Comparison of ENCODE assay signal across 10 cellular contexts in genomic region chr3:108134555-108134880, GRCh38. TPM values are rescaled to one million over a fixed set of nuclear protein-coding genes. Genes with fewer than 3 reads are reported as not detected.
DNase-seq lines count a peak whose midpoint lies in the region; ATAC-seq and TF ChIP-seq lines count a peak whose summit lies in the region.
"Had no signal": no experiment of that assay in that cellular context is flagged by ENCODE, and none has a peak within 500 bp of the region (broad histone marks: within the 10 kb centered on the region; RNA-seq: fewer than 3 reads in every experiment).

No MANE protein-coding gene starts in this region.

- H3K36me3 Mint-ChIP-seq in activated T-helper 1 cell treated with anti-CD3 and anti-CD28 coated beads, Interleukin-12 subunit alpha, Interleukin-12 subunit beta, Interleukin-2, Interleukin-4 antibody, amounts not matched to agents 30 ng/mL and 10 ng/mL and 1 ng/mL, durations not matched to agents 14 hours and 24 hours and 36 hours (ENCODE audit: low read depth): peaks cover 71% of the 10 kb centered on the region

- peak overlapping the region; percentile 10 for H3K4me3 Mint-ChIP-seq in activated T-helper 1 cell treated with anti-CD3 and anti-CD28 coated beads, Interleukin-12 subunit alpha, Interleukin-12 subunit beta, Interleukin-2, Interleukin-4 antibody, amounts not matched to agents 30 ng/mL and 10 ng/mL and 1 ng/mL, durations not matched to agents 14 hours and 24 hours and 36 hours

- H3K27me3 ChIP-seq in foreskin keratinocyte: no peaks in the 10 kb centered on the region
- H3K27me3 ChIP-seq: body of pancreas had no signal

- ATAC-seq in GM19395 (IDR thresholded peaks at IDR 0.05; ENCODE audit: unreplicated experiment) (peak; percentile 51), HG03159 (IDR thresholded peaks at IDR 0.05; ENCODE audit: unreplicated experiment) (peak; percentile 43), foreskin keratinocyte (no peak)
- ATAC-seq: body of pancreas had no signal

- no peak overlapping the region for H3K27ac ChIP-seq in foreskin keratinocyte
- H3K27ac ChIP-seq: body of pancreas had no signal

- H3K4me1 ChIP-seq in foreskin keratinocyte: peaks cover 34% of the 10 kb centered on the region

- DNase-seq in CD1c-positive myeloid dendritic cell (ENCODE audit: extremely low spot score): peak; percentile 32
- DNase-seq in activated T-helper 1 cell treated with anti-CD3 and anti-CD28 coated beads, Interleukin-12 subunit alpha, Interleukin-12 subunit beta, Interleukin-2, Interleukin-4 antibody, amounts not matched to agents 30 ng/mL and 10 ng/mL and 1 ng/mL, durations not matched to agents 14 hours and 24 hours and 36 hours (ENCODE audit: low spot score): no peak
- DNase-seq in kidney tubule cell (ENCODE audit: low spot score): no peak
- no peak for DNase-seq in foreskin keratinocyte
- no peak for DNase-seq in NCI-H2196 treated with DMSO at 0.1 percent for 48 hours (lab: John Stamatoyannopoulos, UW; ENCODE audit: unreplicated experiment)
- DNase-seq in HEK293T (ENCODE audit: extremely low spot score): no peak
- DNase-seq: body of pancreas, NCI-H1436 had no signal

- POLR2A ChIA-PET in HEK293T (lab: Yijun Ruan, JAX): no interaction called here

- peak overlapping the region; percentile 96 for H3K27ac Mint-ChIP-seq in activated T-helper 1 cell treated with anti-CD3 and anti-CD28 coated beads, Interleukin-12 subunit alpha, Interleukin-12 subunit beta, Interleukin-2, Interleukin-4 antibody, amounts not matched to agents 30 ng/mL and 10 ng/mL and 1 ng/mL, durations not matched to agents 14 hours and 24 hours and 36 hours

- H3K27me3 Mint-ChIP-seq in activated T-helper 1 cell treated with anti-CD3 and anti-CD28 coated beads, Interleukin-12 subunit alpha, Interleukin-12 subunit beta, Interleukin-2, Interleukin-4 antibody, amounts not matched to agents 30 ng/mL and 10 ng/mL and 1 ng/mL, durations not matched to agents 14 hours and 24 hours and 36 hours (ENCODE audit: insufficient read depth): no peaks in the 10 kb centered on the region

- peaks cover 4% of the 10 kb centered on the region for H3K9me3 Mint-ChIP-seq in activated T-helper 1 cell treated with anti-CD3 and anti-CD28 coated beads, Interleukin-12 subunit alpha, Interleukin-12 subunit beta, Interleukin-2, Interleukin-4 antibody, amounts not matched to agents 30 ng/mL and 10 ng/mL and 1 ng/mL, durations not matched to agents 14 hours and 24 hours and 36 hours

- H3K4me1 Mint-ChIP-seq in activated T-helper 1 cell treated with anti-CD3 and anti-CD28 coated beads, Interleukin-12 subunit alpha, Interleukin-12 subunit beta, Interleukin-2, Interleukin-4 antibody, amounts not matched to agents 30 ng/mL and 10 ng/mL and 1 ng/mL, durations not matched to agents 14 hours and 24 hours and 36 hours (ENCODE audit: low read depth): peaks cover 67% of the 10 kb centered on the region

- intact Hi-C loops in activated T-helper 1 cell treated with anti-CD3 and anti-CD28 coated beads, Interleukin-12 subunit alpha, Interleukin-12 subunit beta, Interleukin-2, Interleukin-4 antibody, amounts not matched to agents 30 ng/mL and 10 ng/mL and 1 ng/mL, durations not matched to agents 14 hours and 24 hours and 36 hours (cut with micrococcal nuclease): loop anchor here (1.0 to 5.0 kb wide), 5 partner anchors 10 to 453 kb away; partner anchors contain the start of genes CIP2A, DZIP3 and IFT57

- CTCF ChIA-PET in HEK293T (lab: Yijun Ruan, JAX): no interaction called here

- no peak for TF ChIP-seq CTCF in foreskin keratinocyte (conservative IDR thresholded peaks at IDR 0.05)

TF ChIP-seq in HEK293T, 16 proteins besides CTCF, POLR2A, EP300 and RAD21:
- TF ChIP-seq TARDBP (IDR thresholded peaks at IDR 0.05) (no peak), FOXA1 (IDR thresholded peaks at IDR 0.05) (no peak), HDGF (IDR thresholded peaks at IDR 0.05; ENCODE audit: borderline replicate concordance) (no peak), ELF4 (IDR thresholded peaks at IDR 0.05) (no peak), NFRKB (IDR thresholded peaks at IDR 0.05) (no peak), SP1 (IDR thresholded peaks at IDR 0.05) (no peak), LEF1 (IDR thresholded peaks at IDR 0.05; ENCODE audit: borderline replicate concordance) (no peak), ARNT (IDR thresholded peaks at IDR 0.05) (no peak), SUZ12 (IDR thresholded peaks at IDR 0.05) (no peak), FOXM1 (IDR thresholded peaks at IDR 0.05; ENCODE audit: borderline replicate concordance) (no peak), CTBP1 (IDR thresholded peaks at IDR 0.05; ENCODE audit: borderline replicate concordance) (no peak), L3MBTL2 (conservative IDR thresholded peaks at IDR 0.05) (no peak), PKNOX1 (IDR thresholded peaks at IDR 0.05) (no peak), BHLHE40 (IDR thresholded peaks at IDR 0.05; ENCODE audit: borderline replicate concordance) (no peak), ZNF384 (IDR thresholded peaks at IDR 0.05) (no peak), FOXK2 (IDR thresholded peaks at IDR 0.05) (no peak)

RNA-seq across cellular contexts. Expression of gene CD47, which starts 43.7 kb away (rescaled TPM):
- total RNA-seq in activated T-helper 1 cell treated with anti-CD3 and anti-CD28 coated beads, Interleukin-12 subunit alpha, Interleukin-12 subunit beta, Interleukin-2, Interleukin-4 antibody, amounts not matched to agents 30 ng/mL and 10 ng/mL and 1 ng/mL, durations not matched to agents 14 hours and 24 hours and 36 hours: 98.3 and 105 TPM in 2 replicates
- 99.6 and 110 TPM in 2 replicates for total RNA-seq in foreskin keratinocyte
- 93.9 and 94.1 TPM in 2 replicates for polyA plus RNA-seq in foreskin keratinocyte
